ENCODE assay signal across 14 cellular contexts in genomic region chr16:88754109-88754911, GRCh38. TPM values are rescaled to one million over a fixed set of nuclear protein-coding genes. Genes with fewer than 3 reads are reported as not detected.
DNase-seq lines count a peak whose midpoint lies in the region; ATAC-seq and TF ChIP-seq lines count a peak whose summit lies in the region.
"Had no signal": no experiment of that assay in that cellular context is flagged by ENCODE, and none has a peak within 500 bp of the region (broad histone marks: within the 10 kb centered on the region; RNA-seq: fewer than 3 reads in every experiment).

No MANE protein-coding gene starts in this region.

- H4K20me1 ChIP-seq in BLaER1, result peaks cover 97% of the 10 kb centered on the region

- DNase-seq in RWPE1 (ENCODE audit: low spot score) (no peak), myocyte (ENCODE audit: low read depth) (peak; percentile 39), SKM-1 treated with dmso at 0.1 percent for 144 hours (lab: John Stamatoyannopoulos, UW; ENCODE audit: unreplicated experiment) (no peak), RKO (ENCODE audit: low spot score) (no peak)
- DNase-seq: activated naive CD8-positive, alpha-beta T cell treated with anti-CD3 and anti-CD28 coated beads for 36 hours; activated T-cell treated with anti-CD3 and anti-CD28 coated beads, Interleukin-2, amount 50 U/mL, for 1 hour; effector CD4-positive, alpha-beta T cell; left colon; NCI-H2081; NCI-H524 treated with DMSO at 0.1 percent for 48 hours; small intestine; stimulated activated naive CD8-positive, alpha-beta T cell treated with anti-CD3 and anti-CD28 coated beads, Interleukin-15, Interleukin-2, amounts not matched to agents 100 U/mL and 50 U/mL, for 24 hours had no signal

- no peak for TF ChIP-seq CTCF in RWPE1 (conservative IDR thresholded peaks at IDR 0.05; ENCODE audit: low read depth)

- H3K9me3 ChIP-seq in BLaER1, result peaks cover 8% of the 10 kb centered on the region; the same call in 1 of the 2 replicates

- no peak for ATAC-seq in HG02571 (IDR thresholded peaks at IDR 0.05; ENCODE audit: unreplicated experiment)
- ATAC-seq: stimulated activated naive CD8-positive, alpha-beta T cell treated with anti-CD3 and anti-CD28 coated beads, Interleukin-15, Interleukin-2, amounts not matched to agents 100 U/mL and 50 U/mL, for 24 hours had no signal

- peaks cover 88% of the 10 kb centered on the region for H3K4me1 ChIP-seq in BLaER1

- H3K9ac ChIP-seq in BLaER1, result peak overlapping the region; percentile 34; the same call in 1 of the 2 replicates

- H3K27ac ChIP-seq in BLaER1 (peak overlapping the region; percentile 46), RWPE1 (peak overlapping the region; percentile 79)

- no peak overlapping the region for H3K4me3 ChIP-seq in BLaER1

- peaks cover 53% of the 10 kb centered on the region for H3K36me3 ChIP-seq in BLaER1

- no peaks in the 10 kb centered on the region for H3K27me3 ChIP-seq in BLaER1

- peak overlapping the region; percentile 54 for H3K4me2 ChIP-seq in BLaER1

- CTCF ChIA-PET in RWPE1 (lab: Yijun Ruan, JAX), result interaction anchor here (0.6 to 3.1 kb wide), 4 partner anchors 9 to 73 kb away, joined by 3 to 24 read pairs (median 4); no protein-coding TSS in a partner anchor

- POLR2A ChIA-PET in RWPE1 (lab: Yijun Ruan, JAX; ENCODE audit: low non-redundant PET), result interaction anchor here (1.2 kb wide), 1 partner anchor 17 kb away, joined by 6 read pairs; no protein-coding TSS in a partner anchor

RNA-seq across cellular contexts. Expression of gene PIEZO1, which starts 30.7 kb away (rescaled TPM):
- total RNA-seq in myocyte, result 198 and 238 TPM in 2 replicates
- 246 TPM for polyA plus RNA-seq in myocyte (2012)

RNA-seq across cellular contexts. Expression of gene CTU2, which starts 48.0 kb away (rescaled TPM):
- 12.6 and 20.6 TPM in 2 replicates for total RNA-seq in myocyte
- polyA plus RNA-seq in myocyte (2012), result 19.6 TPM

RNA-seq across cellular contexts. Expression of gene RNF166, which starts 48.1 kb away (rescaled TPM):
- total RNA-seq in myocyte, result 18.7 and 26.1 TPM in 2 replicates
- 11.4 TPM for polyA plus RNA-seq in myocyte (2012)

RNA-seq across cellular contexts. Expression of gene CDT1, which starts 49.3 kb away (rescaled TPM):
- total RNA-seq in myocyte, result 0.16 and 1.9 TPM in 2 replicates
- 0.74 TPM for polyA plus RNA-seq in myocyte (2012)

RNA-seq across cellular contexts. Expression of gene APRT, which starts 57.4 kb away (rescaled TPM):
- 86.9 and 89.3 TPM in 2 replicates for total RNA-seq in myocyte
- polyA plus RNA-seq in myocyte (2012), result 123 TPM
